In genomic region chr2:214816135-214816534, GRCh38 we compare ENCODE assay signal across 23 cellular contexts.
"Had no signal": no experiment of that assay in that cellular context is flagged by ENCODE, and none has a peak within 500 bp of the region (broad histone marks: within the 10 kb centered on the region; RNA-seq: fewer than 3 reads in every experiment).

No MANE protein-coding gene starts in this region.

- H3K4me3 ChIP-seq: dorsolateral prefrontal cortex, gastrocnemius medialis, lung, neural progenitor cell, right atrium auricular region, smooth muscle cell, stomach, thyroid gland had no signal

- H3K27me3 Mint-ChIP-seq: progenitor cell of endocrine pancreas had no signal

- H3K9me3 ChIP-seq: gastrocnemius medialis, right atrium auricular region, stomach, thyroid gland had no signal

- H3K27ac ChIP-seq: dorsolateral prefrontal cortex, gastrocnemius medialis, neural progenitor cell, parathyroid adenoma, right atrium auricular region, stomach, thyroid gland had no signal

- H3K36me3 ChIP-seq: gastrocnemius medialis, neural progenitor cell, right atrium auricular region, stomach, thyroid gland had no signal

- H3K4me1 ChIP-seq: gastrocnemius medialis, parathyroid adenoma, right atrium auricular region, stomach, thyroid gland had no signal

- H3K4me1 Mint-ChIP-seq: memory B cell, nephron had no signal

- H3K27me3 ChIP-seq: gastrocnemius medialis, right atrium auricular region, stomach, thyroid gland had no signal

- H3K9me3 Mint-ChIP-seq: memory B cell; naive thymus-derived CD4-positive, alpha-beta T cell; nephron; neural progenitor cell; stimulated activated effector memory CD8-positive, alpha-beta T cell treated with anti-CD3 and anti-CD28 coated beads, Interleukin-12 subunit alpha, Interleukin-12 subunit beta, amount 100 ng/mL, for 72 hours had no signal

- H3K36me3 Mint-ChIP-seq: memory B cell; naive thymus-derived CD4-positive, alpha-beta T cell; neural progenitor cell; stimulated activated effector memory CD8-positive, alpha-beta T cell treated with anti-CD3 and anti-CD28 coated beads, Interleukin-12 subunit alpha, Interleukin-12 subunit beta, amount 100 ng/mL, for 72 hours had no signal

- H3K4me3 Mint-ChIP-seq: memory B cell; naive thymus-derived CD4-positive, alpha-beta T cell; nephron; neural progenitor cell; stimulated activated effector memory CD8-positive, alpha-beta T cell treated with anti-CD3 and anti-CD28 coated beads, Interleukin-12 subunit alpha, Interleukin-12 subunit beta, amount 100 ng/mL, for 72 hours had no signal

- H3K27ac Mint-ChIP-seq: memory B cell; naive thymus-derived CD4-positive, alpha-beta T cell; neural progenitor cell; progenitor cell of endocrine pancreas; stimulated activated effector memory CD8-positive, alpha-beta T cell treated with anti-CD3 and anti-CD28 coated beads, Interleukin-12 subunit alpha, Interleukin-12 subunit beta, amount 100 ng/mL, for 72 hours had no signal

- DNase-seq: dorsolateral prefrontal cortex; effector CD4-positive, alpha-beta T cell; foreskin fibroblast; gastrocnemius medialis; head of caudate nucleus; naive thymus-derived CD4-positive, alpha-beta T cell; stimulated activated CD4-positive, alpha-beta T cell treated with anti-CD3 and anti-CD28 coated beads, Interleukin-2, amount 100 ng/mL, for 24 hours; stimulated activated CD4-positive, alpha-beta T cell treated with anti-CD3 and anti-CD28 coated beads, Interleukin-4, amount 100 ng/mL, for 24 hours; stimulated activated naive CD4-positive, alpha-beta T cell treated with Interleukin-2 at 50 U/mL for 16 hours; stomach; thyroid gland; trophoblast cell had no signal

- ATAC-seq: gastrocnemius medialis; left lobe of liver; naive thymus-derived CD4-positive, alpha-beta T cell; sciatic nerve; stimulated activated effector memory CD8-positive, alpha-beta T cell treated with anti-CD3 and anti-CD28 coated beads, Interleukin-12 subunit alpha, Interleukin-12 subunit beta, amount 100 ng/mL, for 72 hours had no signal
